In genomic region chr2:121125350-121125749, GRCh38 we compare ENCODE assay signal across 3 cellular contexts.
TF ChIP-seq lines count a peak whose summit lies in the region.

No MANE protein-coding gene starts in this region.

TF ChIP-seq in HepG2, 621 proteins besides CTCF, POLR2A, EP300 and RAD21:
- TF ChIP-seq DPF2 (CRISPR knock-in tag; IDR thresholded peaks at IDR 0.05; ENCODE audit: borderline replicate concordance, low read depth) = no peak
- no peak for TF ChIP-seq CEBPG (CRISPR knock-in tag; IDR thresholded peaks at IDR 0.05)
- TF ChIP-seq TIGD3 (CRISPR knock-in tag; IDR thresholded peaks at IDR 0.05; ENCODE audit: borderline replicate concordance) = no peak
- TF ChIP-seq FOXP1 (IDR thresholded peaks at IDR 0.05) = 0 out of 2 replicates have a peak, but pooled peaks have one; percentile 7
- no peak for TF ChIP-seq FOXP1 (CRISPR knock-in tag; IDR thresholded peaks at IDR 0.05)
- TF ChIP-seq ZNF687 (CRISPR knock-in tag; IDR thresholded peaks at IDR 0.05) = no peak
- TF ChIP-seq ZNF776 (CRISPR knock-in tag; IDR thresholded peaks at IDR 0.05) = no peak
- no peak for TF ChIP-seq ZSCAN12 (CRISPR knock-in tag; IDR thresholded peaks at IDR 0.05)
- no peak for TF ChIP-seq ZNF34 (CRISPR knock-in tag; IDR thresholded peaks at IDR 0.05; ENCODE audit: borderline replicate concordance)

TF ChIP-seq in HEK293, 187 proteins besides CTCF, POLR2A, EP300 and RAD21:
- TF ChIP-seq ZNF513 (tag by site-specific recombination; IDR thresholded peaks at IDR 0.05) (peak; percentile 97), ZNF146 (tag by site-specific recombination; IDR thresholded peaks at IDR 0.05) (no peak), ZNF202 (tag by site-specific recombination; IDR thresholded peaks at IDR 0.05; ENCODE audit: borderline replicate concordance) (no peak), ZNF677 (tag by site-specific recombination; IDR thresholded peaks at IDR 0.05) (no peak), ZNF776 (tag by site-specific recombination; IDR thresholded peaks at IDR 0.05; ENCODE audit: borderline replicate concordance) (no peak), FEZF1 (tag by site-specific recombination; IDR thresholded peaks at IDR 0.05) (no peak), KLF8 (tag by site-specific recombination; IDR thresholded peaks at IDR 0.05) (no peak), ZNF366 (tag by site-specific recombination; conservative IDR thresholded peaks at IDR 0.05) (peak; percentile 70)

TF ChIP-seq in K562, 482 proteins besides CTCF, POLR2A, EP300 and RAD21:
- TF ChIP-seq TCF15 (CRISPR knock-in tag; IDR thresholded peaks at IDR 0.05) = no peak
- peak; percentile 82; the same call in 1 of the 2 replicates for TF ChIP-seq ZNF512 (tag; IDR thresholded peaks at IDR 0.05)
- no peak for TF ChIP-seq ZNF41 (CRISPR knock-in tag; conservative IDR thresholded peaks at IDR 0.05)
